Comparison of ENCODE assay signal across 1 cellular context in the genomic region with DNA sequence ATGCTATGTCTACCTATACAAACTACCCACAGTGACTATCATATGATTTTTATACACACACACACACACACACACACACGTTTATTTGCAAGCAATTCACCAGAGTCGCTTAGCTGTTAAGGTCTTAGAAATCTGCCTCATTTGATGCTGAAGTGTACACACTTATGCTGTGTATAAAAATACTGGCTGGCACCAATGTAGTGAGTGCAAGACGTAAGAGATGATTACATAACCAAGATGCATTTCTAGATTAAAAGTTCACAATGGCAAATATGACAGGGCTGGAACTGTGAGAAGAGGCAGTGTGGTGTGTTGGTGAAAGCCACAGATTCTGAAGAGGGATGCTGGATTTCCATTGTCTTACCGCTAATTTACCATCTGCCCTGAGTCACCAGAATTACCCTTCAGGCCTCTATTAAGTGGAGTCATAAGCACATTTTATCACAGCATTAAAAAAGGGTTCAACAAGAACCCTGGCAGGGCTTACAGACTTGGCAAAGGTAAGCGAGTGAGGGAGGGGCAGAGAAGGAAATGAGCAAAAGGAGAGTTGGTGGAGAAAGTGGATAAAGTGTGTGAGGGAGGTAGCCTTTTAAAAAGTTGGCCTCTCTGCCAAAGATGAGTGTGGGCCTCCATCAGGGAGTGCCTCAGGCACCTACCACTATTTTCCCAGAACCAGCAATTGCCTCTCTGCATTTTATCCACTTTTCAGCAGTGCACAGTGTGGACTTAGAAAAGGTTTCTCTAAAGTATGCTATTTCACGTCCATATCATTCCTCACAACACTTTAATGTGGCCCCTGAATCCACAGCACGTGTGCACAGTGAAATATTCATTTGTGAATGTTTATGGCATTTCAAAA.
TF ChIP-seq lines count a peak whose summit lies in the region.

No MANE protein-coding gene starts in this region.

TF ChIP-seq in HEK293, 187 proteins besides CTCF, POLR2A, EP300 and RAD21:
- TF ChIP-seq ZNF433 (tag by site-specific recombination; IDR thresholded peaks at IDR 0.05; ENCODE audit: low read depth) (no peak), PRDM1 (tag by site-specific recombination; IDR thresholded peaks at IDR 0.05) (0 out of 2 replicates have a peak, but pooled peaks have one; percentile 19), ZNF140 (tag by site-specific recombination; IDR thresholded peaks at IDR 0.05) (no peak)
- TF ChIP-seq, protein P1, sequence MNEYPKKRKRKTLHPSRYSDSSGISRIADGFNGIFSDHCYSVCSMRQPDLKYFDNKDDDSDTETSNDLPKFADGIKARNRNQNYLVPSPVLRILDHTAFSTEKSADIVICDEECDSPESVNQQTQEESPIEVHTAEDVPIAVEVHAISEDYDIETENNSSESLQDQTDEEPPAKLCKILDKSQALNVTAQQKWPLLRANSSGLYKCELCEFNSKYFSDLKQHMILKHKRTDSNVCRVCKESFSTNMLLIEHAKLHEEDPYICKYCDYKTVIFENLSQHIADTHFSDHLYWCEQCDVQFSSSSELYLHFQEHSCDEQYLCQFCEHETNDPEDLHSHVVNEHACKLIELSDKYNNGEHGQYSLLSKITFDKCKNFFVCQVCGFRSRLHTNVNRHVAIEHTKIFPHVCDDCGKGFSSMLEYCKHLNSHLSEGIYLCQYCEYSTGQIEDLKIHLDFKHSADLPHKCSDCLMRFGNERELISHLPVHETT (tag by site-specific recombination; IDR thresholded peaks at IDR 0.05) = no peak
